Comparison of ENCODE assay signal across 30 cellular contexts in the genomic region with DNA sequence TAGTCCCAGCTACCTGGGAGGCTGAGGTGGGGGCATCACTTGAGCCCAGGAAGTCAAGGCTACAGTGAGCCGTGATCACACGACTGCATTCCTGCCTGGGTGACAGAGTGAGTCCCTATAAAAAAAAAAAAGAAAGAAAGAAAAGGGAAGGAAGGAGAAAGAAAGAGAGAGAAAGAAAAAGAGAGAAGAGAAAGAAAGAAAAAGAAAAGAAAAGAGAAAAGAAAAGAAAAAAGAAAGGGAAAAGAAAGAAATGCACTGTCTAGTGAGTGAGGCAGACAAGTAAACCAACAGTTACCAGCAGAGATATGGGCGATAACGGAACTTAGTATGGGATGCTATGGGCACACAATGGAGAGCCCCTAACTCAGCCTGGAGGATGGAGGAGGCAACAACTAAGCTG.
"Had no signal": no experiment of that assay in that cellular context is flagged by ENCODE, and none has a peak within 500 bp of the region (broad histone marks: within the 10 kb centered on the region; RNA-seq: fewer than 3 reads in every experiment).

No MANE protein-coding gene starts in this region.

- H3K36me3 ChIP-seq: adrenal gland, WERI-Rb-1 had no signal

- H3K9me3 ChIP-seq: adrenal gland, body of pancreas had no signal

- H3K4me1 Mint-ChIP-seq: activated CD4-positive, alpha-beta T cell treated with anti-CD3 and anti-CD28 coated beads for 36 hours; activated CD4-positive, alpha-beta T cell treated with anti-CD3 and anti-CD28 coated beads, Interleukin-2, amount 10 ng/mL, durations not matched to agents 24 days and 14 days; activated CD8-positive, alpha-beta memory T cell treated with anti-CD3 and anti-CD28 coated beads, Interleukin-2, amount 10 ng/mL, durations not matched to agents 7 days and 5 days; activated naive CD4-positive, alpha-beta T cell treated with anti-CD3 and anti-CD28 coated beads, Interleukin-2, amount 50 U/mL, for 24 hours; activated naive CD8-positive, alpha-beta T cell treated with anti-CD3 and anti-CD28 coated beads for 36 hours; activated naive CD8-positive, alpha-beta T cell treated with anti-CD3 and anti-CD28 coated beads, Interleukin-2, amount 50 U/mL, for 24 hours had no signal

- H3K36me3 Mint-ChIP-seq: activated CD4-positive, alpha-beta memory T cell treated with anti-CD3 and anti-CD28 coated beads for 36 hours; activated CD8-positive, alpha-beta memory T cell treated with anti-CD3 and anti-CD28 coated beads, Interleukin-2, amount 10 ng/mL, durations not matched to agents 7 days and 5 days; activated naive CD4-positive, alpha-beta T cell treated with anti-CD3 and anti-CD28 coated beads, Interleukin-2, amount 50 U/mL, for 24 hours; activated naive CD8-positive, alpha-beta T cell treated with anti-CD3 and anti-CD28 coated beads for 36 hours had no signal

- H3K4me3 Mint-ChIP-seq: activated CD4-positive, alpha-beta memory T cell treated with anti-CD3 and anti-CD28 coated beads for 36 hours; activated CD4-positive, alpha-beta T cell treated with anti-CD3 and anti-CD28 coated beads for 36 hours; activated CD4-positive, alpha-beta T cell treated with anti-CD3 and anti-CD28 coated beads, Interleukin-2, amount 10 ng/mL, durations not matched to agents 24 days and 14 days; activated CD8-positive, alpha-beta memory T cell treated with anti-CD3 and anti-CD28 coated beads, Interleukin-2, amount 10 ng/mL, durations not matched to agents 7 days and 5 days; activated CD8-positive, alpha-beta T cell treated with anti-CD3 and anti-CD28 coated beads, Interleukin-2, amount 10 ng/mL, durations not matched to agents 7 days and 5 days; activated naive CD4-positive, alpha-beta T cell treated with anti-CD3 and anti-CD28 coated beads for 36 hours; activated naive CD4-positive, alpha-beta T cell treated with anti-CD3 and anti-CD28 coated beads, Interleukin-2, amount 50 U/mL, for 24 hours; activated naive CD8-positive, alpha-beta T cell treated with anti-CD3 and anti-CD28 coated beads for 36 hours; activated naive CD8-positive, alpha-beta T cell treated with anti-CD3 and anti-CD28 coated beads, Interleukin-2, amount 50 U/mL, for 24 hours; activated T-helper 1 cell treated with anti-CD3 and anti-CD28 coated beads, Interleukin-12 subunit alpha, Interleukin-12 subunit beta, Interleukin-2, Interleukin-4 antibody, amounts not matched to agents 30 ng/mL and 10 ng/mL and 1 ng/mL, durations not matched to agents 14 hours and 24 hours and 36 hours; dendritic cell treated with granulocyte-macrophage colony-stimulating factor and Interleukin-4, amounts not matched to agents 40 ng/mL and 50 ng/mL, for 4 days; endodermal cell had no signal

- H3K27me3 Mint-ChIP-seq: activated CD4-positive, alpha-beta T cell treated with anti-CD3 and anti-CD28 coated beads, Interleukin-2, amount 10 ng/mL, durations not matched to agents 24 days and 14 days; activated naive CD4-positive, alpha-beta T cell treated with anti-CD3 and anti-CD28 coated beads, Interleukin-2, amount 50 U/mL, for 24 hours had no signal

- H3K4me3 ChIP-seq: adrenal gland, body of pancreas, coronary artery, dorsolateral prefrontal cortex had no signal

- DNase-seq: activated CD4-positive, alpha-beta memory T cell treated with anti-CD3 and anti-CD28 coated beads for 36 hours; activated CD4-positive, alpha-beta T cell treated with anti-CD3 and anti-CD28 coated beads for 36 hours; activated CD4-positive, alpha-beta T cell treated with anti-CD3 and anti-CD28 coated beads, Interleukin-2, amount 10 ng/mL, durations not matched to agents 24 days and 14 days; activated CD4-positive, CD25-positive, alpha-beta regulatory T cell; activated CD4-positive, CD25-positive, alpha-beta regulatory T cell treated with anti-CD3 and anti-CD28 coated beads, Interleukin-2, amount 50 U/mL, for 72 hours; activated CD8-positive, alpha-beta memory T cell treated with anti-CD3 and anti-CD28 coated beads, Interleukin-2, amount 10 ng/mL, durations not matched to agents 7 days and 5 days; activated CD8-positive, alpha-beta memory T cell treated with anti-CD3 and anti-CD28 coated beads, Interleukin-2, amount 50 U/mL, for 4 hours; activated CD8-positive, alpha-beta T cell treated with anti-CD3 and anti-CD28 coated beads, Interleukin-2, amount 10 ng/mL, durations not matched to agents 7 days and 5 days; activated naive CD4-positive, alpha-beta T cell treated with anti-CD3 and anti-CD28 coated beads for 36 hours; activated naive CD8-positive, alpha-beta T cell treated with anti-CD3 and anti-CD28 coated beads for 36 hours; activated naive CD8-positive, alpha-beta T cell treated with anti-CD3 and anti-CD28 coated beads, Interleukin-2, amount 50 U/mL, for 24 hours; activated T-cell treated with anti-CD3 and anti-CD28 coated beads, Interleukin-2, amount 50 U/mL, for 1 hour; activated T-cell treated with anti-CD3 and anti-CD28 coated beads, Interleukin-2, amount 50 U/mL, for 48 hours; adrenal gland; amygdala; body of pancreas; caudate nucleus; cerebellar nuclear complex; dorsolateral prefrontal cortex; effector memory CD4-positive, alpha-beta T cell; endodermal cell; foreskin fibroblast; head of caudate nucleus; T1000; WERI-Rb-1 had no signal

- H3K9me3 Mint-ChIP-seq: activated CD4-positive, alpha-beta memory T cell treated with anti-CD3 and anti-CD28 coated beads for 36 hours; activated CD4-positive, alpha-beta T cell treated with anti-CD3 and anti-CD28 coated beads, Interleukin-2, amount 10 ng/mL, durations not matched to agents 24 days and 14 days; activated naive CD4-positive, alpha-beta T cell treated with anti-CD3 and anti-CD28 coated beads for 36 hours; activated naive CD4-positive, alpha-beta T cell treated with anti-CD3 and anti-CD28 coated beads, Interleukin-2, amount 50 U/mL, for 24 hours; activated naive CD8-positive, alpha-beta T cell treated with anti-CD3 and anti-CD28 coated beads for 36 hours; activated naive CD8-positive, alpha-beta T cell treated with anti-CD3 and anti-CD28 coated beads, Interleukin-2, amount 50 U/mL, for 24 hours; activated T-helper 1 cell treated with anti-CD3 and anti-CD28 coated beads, Interleukin-12 subunit alpha, Interleukin-12 subunit beta, Interleukin-2, Interleukin-4 antibody, amounts not matched to agents 30 ng/mL and 10 ng/mL and 1 ng/mL, durations not matched to agents 14 hours and 24 hours and 36 hours had no signal

- H3K27ac ChIP-seq: adrenal gland, body of pancreas, coronary artery, dorsolateral prefrontal cortex, WERI-Rb-1 had no signal

- ATAC-seq: activated CD4-positive, alpha-beta T cell treated with anti-CD3 and anti-CD28 coated beads for 36 hours; activated CD8-positive, alpha-beta memory T cell treated with anti-CD3 and anti-CD28 coated beads, Interleukin-2, amount 10 ng/mL, durations not matched to agents 7 days and 5 days; activated CD8-positive, alpha-beta T cell treated with anti-CD3 and anti-CD28 coated beads, Interleukin-2, amount 10 ng/mL, durations not matched to agents 7 days and 5 days; activated naive CD8-positive, alpha-beta T cell treated with anti-CD3 and anti-CD28 coated beads, Interleukin-2, amount 50 U/mL, for 24 hours; body of pancreas; esophagus mucosa had no signal

- H3K4me1 ChIP-seq: adrenal gland, body of pancreas had no signal

- H3K27me3 ChIP-seq: adrenal gland, body of pancreas had no signal

- H3K27ac Mint-ChIP-seq: activated CD4-positive, alpha-beta memory T cell treated with anti-CD3 and anti-CD28 coated beads for 36 hours; activated CD4-positive, alpha-beta T cell treated with anti-CD3 and anti-CD28 coated beads for 36 hours; activated CD4-positive, alpha-beta T cell treated with anti-CD3 and anti-CD28 coated beads, Interleukin-2, amount 10 ng/mL, durations not matched to agents 24 days and 14 days; activated CD8-positive, alpha-beta memory T cell treated with anti-CD3 and anti-CD28 coated beads, Interleukin-2, amount 10 ng/mL, durations not matched to agents 7 days and 5 days; activated CD8-positive, alpha-beta T cell treated with anti-CD3 and anti-CD28 coated beads, Interleukin-2, amount 10 ng/mL, durations not matched to agents 7 days and 5 days; activated naive CD4-positive, alpha-beta T cell treated with anti-CD3 and anti-CD28 coated beads for 36 hours; activated naive CD4-positive, alpha-beta T cell treated with anti-CD3 and anti-CD28 coated beads, Interleukin-2, amount 50 U/mL, for 24 hours; activated naive CD8-positive, alpha-beta T cell treated with anti-CD3 and anti-CD28 coated beads for 36 hours; activated naive CD8-positive, alpha-beta T cell treated with anti-CD3 and anti-CD28 coated beads, Interleukin-2, amount 50 U/mL, for 24 hours; activated T-helper 1 cell treated with anti-CD3 and anti-CD28 coated beads, Interleukin-12 subunit alpha, Interleukin-12 subunit beta, Interleukin-2, Interleukin-4 antibody, amounts not matched to agents 30 ng/mL and 10 ng/mL and 1 ng/mL, durations not matched to agents 14 hours and 24 hours and 36 hours; dendritic cell treated with granulocyte-macrophage colony-stimulating factor and Interleukin-4, amounts not matched to agents 40 ng/mL and 50 ng/mL, for 4 days; endodermal cell had no signal
